ENCODE assay signal across 16 cellular contexts in the genomic region with DNA sequence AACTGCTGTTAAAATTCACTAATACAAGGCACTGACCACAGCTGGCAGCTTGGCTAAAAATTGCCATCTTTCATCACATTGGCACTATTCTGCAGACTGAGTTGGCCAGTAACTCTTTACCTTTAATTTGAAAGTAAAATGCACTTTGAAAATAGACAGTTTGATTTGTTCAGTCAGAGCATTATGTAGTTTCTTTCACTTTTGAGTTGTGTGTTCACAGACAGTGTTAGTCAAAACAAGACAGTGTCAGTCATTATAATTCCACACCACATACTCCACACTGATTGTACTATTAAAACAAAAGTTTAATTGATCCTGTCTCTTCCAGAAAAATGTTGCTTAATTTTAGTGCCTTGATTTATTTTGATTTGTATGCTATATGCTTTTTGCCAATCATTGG.
DNase-seq lines count a peak whose midpoint lies in the region; ATAC-seq and TF ChIP-seq lines count a peak whose summit lies in the region.
"Had no signal": no experiment of that assay in that cellular context is flagged by ENCODE, and none has a peak within 500 bp of the region (broad histone marks: within the 10 kb centered on the region; RNA-seq: fewer than 3 reads in every experiment).

No MANE protein-coding gene starts in this region.

- H3K27ac Mint-ChIP-seq in activated T-cell treated with anti-CD3 and anti-CD28 coated beads, Interleukin-2, amount 50 U/mL, for 72 hours: peak overlapping the region; percentile 7
- H3K27ac Mint-ChIP-seq in T-helper 2 cell treated with Interferon-gamma antibody and Interleukin-4, amounts not matched to agents 5 μg/mL and 100 μg/mL, for 36 hours: peak overlapping the region; percentile 80

- H3K4me3 Mint-ChIP-seq in activated T-cell treated with anti-CD3 and anti-CD28 coated beads, Interleukin-2, amount 50 U/mL, for 72 hours: peak overlapping the region; percentile 52 to 81
- peak overlapping the region; percentile 59 for H3K4me3 Mint-ChIP-seq in T-helper 2 cell treated with Interferon-gamma antibody and Interleukin-4, amounts not matched to agents 5 μg/mL and 100 μg/mL, for 36 hours

- ATAC-seq in activated T-cell treated with anti-CD3 and anti-CD28 coated beads, Interleukin-2, amount 50 U/mL, for 72 hours (replicated peaks in 1 of 2): peak; percentile 92 to 94
- ATAC-seq in HG02678 (IDR thresholded peaks at IDR 0.05; ENCODE audit: unreplicated experiment) (peak; percentile 44), GM21381 (IDR thresholded peaks at IDR 0.05; ENCODE audit: unreplicated experiment) (no peak)
- peak; percentile 66 for ATAC-seq in stimulated activated naive CD8-positive, alpha-beta T cell treated with anti-CD3 and anti-CD28 coated beads, Interleukin-15, Interleukin-2, amounts not matched to agents 100 U/mL and 50 U/mL, for 24 hours
- ATAC-seq: body of pancreas, left ventricle myocardium superior, Panc1 had no signal

- no peaks in the 10 kb centered on the region for H3K27me3 Mint-ChIP-seq in activated T-cell treated with anti-CD3 and anti-CD28 coated beads, Interleukin-2, amount 50 U/mL, for 72 hours (ENCODE audit: low read depth)
- no peaks in the 10 kb centered on the region for H3K27me3 Mint-ChIP-seq in T-helper 2 cell treated with Interferon-gamma antibody and Interleukin-4, amounts not matched to agents 5 μg/mL and 100 μg/mL, for 36 hours (ENCODE audit: low read depth)

- DNase-seq in activated T-cell treated with anti-CD3 and anti-CD28 coated beads, Interleukin-2, amount 50 U/mL, for 72 hours: no peak
- no peak for DNase-seq in activated T-cell treated with anti-CD3 and anti-CD28 coated beads, Interleukin-2, amount 50 U/mL, for 1 hour
- DNase-seq in T-helper 2 cell treated with Interferon-gamma antibody and Interleukin-4, amounts not matched to agents 5 μg/mL and 100 μg/mL, for 36 hours (ENCODE audit: low spot score): no peak
- DNase-seq in stimulated activated naive CD8-positive, alpha-beta T cell treated with anti-CD3 and anti-CD28 coated beads, Interleukin-15, Interleukin-2, amounts not matched to agents 100 U/mL and 50 U/mL, for 24 hours: no peak
- no peak for DNase-seq in HuH-7.5 (ENCODE audit: low spot score)
- DNase-seq in RWPE1 (ENCODE audit: low spot score): no peak
- DNase-seq: body of pancreas, DMS79 treated with DMSO at 0.1 percent for 48 hours, left ventricle myocardium superior, MG63, nucleus accumbens had no signal

- no peaks in the 10 kb centered on the region for H3K9me3 Mint-ChIP-seq in activated T-cell treated with anti-CD3 and anti-CD28 coated beads, Interleukin-2, amount 50 U/mL, for 72 hours
- no peaks in the 10 kb centered on the region for H3K9me3 Mint-ChIP-seq in T-helper 2 cell treated with Interferon-gamma antibody and Interleukin-4, amounts not matched to agents 5 μg/mL and 100 μg/mL, for 36 hours

- peaks cover 0 to 6% of the 10 kb centered on the region in 2 donors for H3K36me3 Mint-ChIP-seq in activated T-cell treated with anti-CD3 and anti-CD28 coated beads, Interleukin-2, amount 50 U/mL, for 72 hours (ENCODE audit: insufficient read depth in 2 of 2)
- H3K36me3 Mint-ChIP-seq in T-helper 2 cell treated with Interferon-gamma antibody and Interleukin-4, amounts not matched to agents 5 μg/mL and 100 μg/mL, for 36 hours (ENCODE audit: low read depth): peaks cover 10% of the 10 kb centered on the region

- TF ChIP-seq CTCF in RWPE1 (conservative IDR thresholded peaks at IDR 0.05; ENCODE audit: low read depth): no peak

- no peak overlapping the region for H3K27ac ChIP-seq in RWPE1
- H3K27ac ChIP-seq: body of pancreas, epithelial cell of prostate, hepatocyte had no signal

- CTCF ChIA-PET in RWPE1 (lab: Yijun Ruan, JAX): no interaction called here

- peaks cover 46% of the 10 kb centered on the region for H3K4me1 Mint-ChIP-seq in activated T-cell treated with anti-CD3 and anti-CD28 coated beads, Interleukin-2, amount 50 U/mL, for 72 hours (ENCODE audit: low read depth)
- H3K4me1 Mint-ChIP-seq in T-helper 2 cell treated with Interferon-gamma antibody and Interleukin-4, amounts not matched to agents 5 μg/mL and 100 μg/mL, for 36 hours (ENCODE audit: low read depth): peaks cover 46% of the 10 kb centered on the region

- POLR2A ChIA-PET in RWPE1 (lab: Yijun Ruan, JAX; ENCODE audit: low non-redundant PET): no interaction called here
